In the genomic region with DNA sequence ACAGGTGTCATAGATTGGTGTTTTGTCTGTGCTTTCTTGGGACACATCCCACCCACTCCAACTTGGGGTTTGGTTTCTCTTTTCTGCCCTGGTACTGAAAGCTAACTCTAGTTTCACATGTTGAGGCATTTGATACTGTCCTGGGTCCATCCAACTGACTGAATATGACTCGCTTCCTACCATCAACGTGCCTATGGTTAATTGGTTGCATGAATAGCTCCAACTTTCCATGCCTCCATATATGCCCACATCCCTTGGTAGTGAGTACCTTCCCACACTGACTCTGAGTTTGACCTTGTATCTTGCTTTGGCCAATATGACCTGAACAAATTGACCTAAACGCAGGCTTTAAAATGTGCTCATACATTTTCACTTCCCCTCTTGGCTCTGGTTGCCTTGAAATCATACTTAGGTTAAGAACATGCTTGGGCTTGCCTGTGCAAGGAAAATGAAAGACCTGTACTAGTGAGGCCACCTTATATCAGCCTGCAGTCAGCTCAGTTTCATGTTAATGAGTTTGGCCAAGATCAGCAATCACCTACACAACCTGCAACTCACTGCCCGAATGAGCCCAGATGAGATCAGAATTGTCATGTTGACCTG, we compare ENCODE assay signal across 10 cellular contexts.
A peak's percentile ranks its signal among the peaks of the same experiment; 100 is the strongest.
DNase-seq lines count a peak whose midpoint lies in the region; ATAC-seq and TF ChIP-seq lines count a peak whose summit lies in the region.
"Had no signal": no experiment of that assay in that cellular context is flagged by ENCODE, and none has a peak within 500 bp of the region (broad histone marks: within the 10 kb centered on the region; RNA-seq: fewer than 3 reads in every experiment).

No MANE protein-coding gene starts in this region.

- H3K4me1 ChIP-seq in MM.1S (ENCODE audit: low read length): no peaks in the 10 kb centered on the region; the same call in 1 of the 2 replicates

- H3K27ac ChIP-seq in MM.1S (ENCODE audit: low read length): peak overlapping the region; percentile 48; the same call in 1 of the 2 replicates

- DNase-seq in GM12864 (ENCODE audit: low read depth) (peak; percentile 66), MM.1S (peak; percentile 60), inferior parietal cortex (ENCODE audit: extremely low spot score) (no peak), NCI-H2196 treated with DMSO at 0.1 percent for 48 hours (lab: John Stamatoyannopoulos, UW; ENCODE audit: unreplicated experiment) (no peak), GM19238 (ENCODE audit: insufficient read length, low spot score) (no peak), iPS-NIHi11 (ENCODE audit: low spot score) (no peak)
- DNase-seq: natural killer cell had no signal

- H3K36me3 ChIP-seq in MM.1S (replicated peaks; ENCODE audit: insufficient read depth, low read length): no peaks in the 10 kb centered on the region
- H3K36me3 ChIP-seq: tibial nerve had no signal

- H3K4me3 ChIP-seq in GM12864 (ENCODE audit: low read depth, low read length) (no peak overlapping the region), MM.1S (ENCODE audit: low read length) (no peak overlapping the region)
- H3K4me3 ChIP-seq: tibial nerve had no signal

- H3F3A ChIP-seq in MM.1S (ENCODE audit: insufficient read depth, low read length): no peaks in the 10 kb centered on the region

- TF ChIP-seq CTCF in GM12864 (IDR thresholded peaks at IDR 0.05; ENCODE audit: low read depth, low read length, missing control alignments) (no peak), MM.1S (IDR thresholded peaks at IDR 0.05; ENCODE audit: low read length) (no peak)

- H3K9ac ChIP-seq in MM.1S (ENCODE audit: low read length): no peak overlapping the region

- H2AFZ ChIP-seq in MM.1S (ENCODE audit: low read length): no peak overlapping the region

- no peaks in the 10 kb centered on the region for H3K79me2 ChIP-seq in MM.1S (ENCODE audit: low read length)

- H4K20me1 ChIP-seq in MM.1S (ENCODE audit: insufficient read depth, low read length): no peaks in the 10 kb centered on the region

- ATAC-seq in GM19397 (IDR thresholded peaks at IDR 0.05; ENCODE audit: unreplicated experiment): peak; percentile 66
- ATAC-seq in HG02885 (IDR thresholded peaks at IDR 0.05; ENCODE audit: poor library complexity, unreplicated experiment): peak; percentile 93
- ATAC-seq: natural killer cell had no signal

- no peaks in the 10 kb centered on the region for H3K9me2 ChIP-seq in MM.1S (replicated peaks; ENCODE audit: insufficient read depth, low read length)

- no peaks in the 10 kb centered on the region for H3K9me3 ChIP-seq in MM.1S (replicated peaks; ENCODE audit: insufficient read depth, low read length)
- H3K9me3 ChIP-seq: tibial nerve had no signal

- H3K27me3 ChIP-seq in MM.1S (replicated peaks; ENCODE audit: insufficient read depth, low read length): no peaks in the 10 kb centered on the region
- H3K27me3 ChIP-seq: tibial nerve had no signal

- peak overlapping the region; percentile 4; the same call in 1 of the 2 replicates for H3K4me2 ChIP-seq in MM.1S (ENCODE audit: low read depth, low read length)

Comparison
In these comparisons a context has a peak if more than half of its experiments do, and no peak if none do; other contexts are left out.
1. DNase-seq: peak in GM12864 (single experiment) and MM.1S (single experiment); none in inferior parietal cortex (single experiment), NCI-H2196 treated with DMSO at 0.1 percent for 48 hours (single experiment), GM19238 (single experiment) and iPS-NIHi11 (single experiment).